ENCODE assay signal across 21 cellular contexts in genomic region chr5:177293819-177294581, GRCh38. TPM values are rescaled to one million over a fixed set of nuclear protein-coding genes. Genes with fewer than 3 reads are reported as not detected.
DNase-seq lines count a peak whose midpoint lies in the region; ATAC-seq and TF ChIP-seq lines count a peak whose summit lies in the region.
"Had no signal": no experiment of that assay in that cellular context is flagged by ENCODE, and none has a peak within 500 bp of the region (broad histone marks: within the 10 kb centered on the region; RNA-seq: fewer than 3 reads in every experiment).

No MANE protein-coding gene starts in this region.

- POLR2A ChIA-PET in CD8-positive, alpha-beta T cell (lab: Charles Lee), result interaction anchor here (0.5 to 1.0 kb wide), 2 partner anchors 158 to 181 kb away, joined by 3 read pairs; no protein-coding TSS in a partner anchor

- H3K9me3 Mint-ChIP-seq in activated T-cell treated with anti-CD3 and anti-CD28 coated beads, Interleukin-2, amount 50 U/mL, for 24 hours, result no peaks in the 10 kb centered on the region
- H3K9me3 Mint-ChIP-seq in activated T-cell treated with anti-CD3 and anti-CD28 coated beads, Interleukin-2, amount 50 U/mL, for 72 hours, result no peaks in the 10 kb centered on the region
- no peaks in the 10 kb centered on the region for H3K9me3 Mint-ChIP-seq in CD8-positive, alpha-beta T cell
- no peaks in the 10 kb centered on the region for H3K9me3 Mint-ChIP-seq in endodermal cell
- H3K9me3 Mint-ChIP-seq in stimulated activated effector memory CD8-positive, alpha-beta T cell treated with anti-CD3 and anti-CD28 coated beads, Interleukin-12 subunit alpha, Interleukin-12 subunit beta, amount 100 ng/mL, for 72 hours, result no peaks in the 10 kb centered on the region
- H3K9me3 Mint-ChIP-seq: GM23338 had no signal

- intact Hi-C loops in CD8-positive, alpha-beta T cell (cut with DNase I, micrococcal nuclease), result no loop called here
- intact Hi-C loops in ovary (cut with DNase I), result no loop called here

- peak overlapping the region; percentile 55 for H3K27ac Mint-ChIP-seq in activated T-cell treated with anti-CD3 and anti-CD28 coated beads, Interleukin-2, amount 50 U/mL, for 24 hours
- H3K27ac Mint-ChIP-seq in activated T-cell treated with anti-CD3 and anti-CD28 coated beads, Interleukin-2, amount 50 U/mL, for 72 hours, result no peak overlapping the region
- H3K27ac Mint-ChIP-seq in CD8-positive, alpha-beta T cell, result peak overlapping the region; percentile 67
- peak overlapping the region; percentile 55 for H3K27ac Mint-ChIP-seq in endodermal cell
- peak overlapping the region; percentile 93 for H3K27ac Mint-ChIP-seq in stimulated activated effector memory CD8-positive, alpha-beta T cell treated with anti-CD3 and anti-CD28 coated beads, Interleukin-12 subunit alpha, Interleukin-12 subunit beta, amount 100 ng/mL, for 72 hours
- H3K27ac Mint-ChIP-seq: GM23338 had no signal

- CTCF ChIA-PET in CD8-positive, alpha-beta T cell (lab: Charles Lee), result interaction anchor here (0.9 to 1.3 kb wide), 3 partner anchors 10 to 16 kb away, joined by 3 to 6 read pairs (median 4); partner anchors contain the start of genes PRELID1 and RAB24

- H3K4me3 ChIP-seq in CD8-positive, alpha-beta T cell (ENCODE audit: low read depth, low read length), result no peak overlapping the region
- H3K4me3 ChIP-seq in endodermal cell (ENCODE audit: low read length) (no peak overlapping the region), ovary (no peak overlapping the region)
- H3K4me3 ChIP-seq: GM23338, HAP-1, SJCRH30 had no signal

- no peaks in the 10 kb centered on the region for H3K27me3 Mint-ChIP-seq in activated T-cell treated with anti-CD3 and anti-CD28 coated beads, Interleukin-2, amount 50 U/mL, for 24 hours
- H3K27me3 Mint-ChIP-seq in activated T-cell treated with anti-CD3 and anti-CD28 coated beads, Interleukin-2, amount 50 U/mL, for 72 hours (ENCODE audit: low read depth), result no peaks in the 10 kb centered on the region
- H3K27me3 Mint-ChIP-seq in CD8-positive, alpha-beta T cell (ENCODE audit: low read depth), result no peaks in the 10 kb centered on the region
- H3K27me3 Mint-ChIP-seq in endodermal cell (ENCODE audit: insufficient read depth), result no peaks in the 10 kb centered on the region

- H3K9me3 ChIP-seq in CD8-positive, alpha-beta T cell (ENCODE audit: low read length), result no peaks in the 10 kb centered on the region
- no peaks in the 10 kb centered on the region for H3K9me3 ChIP-seq in endodermal cell (ENCODE audit: control insufficient read depth, low read length)
- H3K9me3 ChIP-seq in ovary, result no peaks in the 10 kb centered on the region
- H3K9me3 ChIP-seq: Caco-2, HAP-1, SJCRH30 had no signal

- H3K4me1 Mint-ChIP-seq in activated T-cell treated with anti-CD3 and anti-CD28 coated beads, Interleukin-2, amount 50 U/mL, for 24 hours (ENCODE audit: low read depth), result peaks cover 33% of the 10 kb centered on the region
- H3K4me1 Mint-ChIP-seq in activated T-cell treated with anti-CD3 and anti-CD28 coated beads, Interleukin-2, amount 50 U/mL, for 72 hours (ENCODE audit: low read depth), result peaks cover 29% of the 10 kb centered on the region
- peaks cover 22% of the 10 kb centered on the region for H3K4me1 Mint-ChIP-seq in CD8-positive, alpha-beta T cell (ENCODE audit: low read depth)
- peaks cover 31% of the 10 kb centered on the region for H3K4me1 Mint-ChIP-seq in endodermal cell
- H3K4me1 Mint-ChIP-seq in stimulated activated effector memory CD8-positive, alpha-beta T cell treated with anti-CD3 and anti-CD28 coated beads, Interleukin-12 subunit alpha, Interleukin-12 subunit beta, amount 100 ng/mL, for 72 hours, result peaks cover 29% of the 10 kb centered on the region

- TF ChIP-seq EP300 in ovary (IDR thresholded peaks at IDR 0.05), result no peak

- peaks cover 86% of the 10 kb centered on the region for H3K36me3 Mint-ChIP-seq in activated T-cell treated with anti-CD3 and anti-CD28 coated beads, Interleukin-2, amount 50 U/mL, for 24 hours (ENCODE audit: low read depth)
- peaks cover 5 to 27% of the 10 kb centered on the region in 2 donors for H3K36me3 Mint-ChIP-seq in activated T-cell treated with anti-CD3 and anti-CD28 coated beads, Interleukin-2, amount 50 U/mL, for 72 hours (ENCODE audit: insufficient read depth in 2 of 2)
- peaks cover 69% of the 10 kb centered on the region for H3K36me3 Mint-ChIP-seq in CD8-positive, alpha-beta T cell
- H3K36me3 Mint-ChIP-seq in endodermal cell (ENCODE audit: low read depth), result peaks cover 79% of the 10 kb centered on the region
- peaks cover 87% of the 10 kb centered on the region for H3K36me3 Mint-ChIP-seq in stimulated activated effector memory CD8-positive, alpha-beta T cell treated with anti-CD3 and anti-CD28 coated beads, Interleukin-12 subunit alpha, Interleukin-12 subunit beta, amount 100 ng/mL, for 72 hours

- H3K9ac ChIP-seq in endodermal cell (ENCODE audit: extremely low read depth, low read length, poor library complexity, severe bottlenecking), result no peak overlapping the region

- peaks cover 32% of the 10 kb centered on the region for H3K36me3 ChIP-seq in CD8-positive, alpha-beta T cell (ENCODE audit: insufficient read depth, low read length)
- H3K36me3 ChIP-seq in endodermal cell (ENCODE audit: control insufficient read depth, insufficient read depth, low read length), result peaks cover 92% of the 10 kb centered on the region
- no peaks in the 10 kb centered on the region for H3K36me3 ChIP-seq in ovary
- H3K36me3 ChIP-seq: SJCRH30 had no signal

- no peak for TF ChIP-seq POLR2A in ovary (IDR thresholded peaks at IDR 0.05)

- WGBS in endodermal cell (ENCODE audit: insufficient coverage in 1 of 2, insufficient read length in 1 of 2), 2 experiments, result 95 to 98% methylated on average over 10 to 12 of the region's 12 CpGs
- 91 to 96% (median 95%) methylated on average over 12 of the region's 12 CpGs for WGBS in ovary, 3 donors

- H3K27me3 ChIP-seq in CD8-positive, alpha-beta T cell (ENCODE audit: insufficient read depth, low read length), result no peaks in the 10 kb centered on the region
- H3K27me3 ChIP-seq in endodermal cell (ENCODE audit: control insufficient read depth, insufficient read depth, low read length, poor library complexity, severe bottlenecking), result no peaks in the 10 kb centered on the region
- no peaks in the 10 kb centered on the region for H3K27me3 ChIP-seq in ovary
- H3K27me3 ChIP-seq: SJCRH30 had no signal

- H3K4me3 Mint-ChIP-seq in activated T-cell treated with anti-CD3 and anti-CD28 coated beads, Interleukin-2, amount 50 U/mL, for 24 hours, result no peak overlapping the region
- no peak overlapping the region for H3K4me3 Mint-ChIP-seq in activated T-cell treated with anti-CD3 and anti-CD28 coated beads, Interleukin-2, amount 50 U/mL, for 72 hours
- no peak overlapping the region for H3K4me3 Mint-ChIP-seq in CD8-positive, alpha-beta T cell
- H3K4me3 Mint-ChIP-seq in endodermal cell, result no peak overlapping the region
- no peak overlapping the region for H3K4me3 Mint-ChIP-seq in stimulated activated effector memory CD8-positive, alpha-beta T cell treated with anti-CD3 and anti-CD28 coated beads, Interleukin-12 subunit alpha, Interleukin-12 subunit beta, amount 100 ng/mL, for 72 hours
- H3K4me3 Mint-ChIP-seq: GM23338 had no signal

- H3K4me1 ChIP-seq in CD8-positive, alpha-beta T cell (ENCODE audit: insufficient read depth, low read length), result peaks cover 21% of the 10 kb centered on the region
- no peaks in the 10 kb centered on the region for H3K4me1 ChIP-seq in endodermal cell (ENCODE audit: control insufficient read depth, insufficient read depth, low read length)
- no peaks in the 10 kb centered on the region for H3K4me1 ChIP-seq in ovary (ENCODE audit: insufficient read depth)
- H3K4me1 ChIP-seq: Caco-2, HAP-1 had no signal

- ATAC-seq in activated T-cell treated with anti-CD3 and anti-CD28 coated beads, Interleukin-2, amount 50 U/mL, for 72 hours (replicated peaks in 1 of 2), result no peak
- no peak for ATAC-seq in CD8-positive, alpha-beta T cell
- ATAC-seq in stimulated activated effector memory CD8-positive, alpha-beta T cell treated with anti-CD3 and anti-CD28 coated beads, Interleukin-12 subunit alpha, Interleukin-12 subunit beta, amount 100 ng/mL, for 72 hours, result no peak
- ATAC-seq in GM21360 (IDR thresholded peaks at IDR 0.05; ENCODE audit: unreplicated experiment), result no peak
- ATAC-seq: GM23338 had no signal

- H3K27ac ChIP-seq in CD8-positive, alpha-beta T cell (ENCODE audit: low read depth, low read length), result no peak overlapping the region
- H3K27ac ChIP-seq in endodermal cell (ENCODE audit: low read depth, low read length) (no peak overlapping the region), ovary (no peak overlapping the region)
- H3K27ac ChIP-seq: SJCRH30 had no signal

- TF ChIP-seq CTCF in CD8-positive, alpha-beta T cell (IDR thresholded peaks at IDR 0.05), result no peak
- TF ChIP-seq CTCF in endodermal cell (conservative IDR thresholded peaks at IDR 0.05) (no peak), ovary (IDR thresholded peaks at IDR 0.05) (no peak)

- DNase-seq in activated T-cell treated with anti-CD3 and anti-CD28 coated beads, Interleukin-2, amount 50 U/mL, for 24 hours, result no peak
- no peak for DNase-seq in activated T-cell treated with anti-CD3 and anti-CD28 coated beads, Interleukin-2, amount 50 U/mL, for 72 hours
- DNase-seq in CD8-positive, alpha-beta T cell, result no peak
- DNase-seq in endodermal cell (no peak), ovary (no peak)
- DNase-seq in stimulated activated effector memory CD8-positive, alpha-beta T cell treated with anti-CD3 and anti-CD28 coated beads, Interleukin-12 subunit alpha, Interleukin-12 subunit beta, amount 100 ng/mL, for 72 hours (ENCODE audit: low spot score in 2 of 2), result no peak
- DNase-seq in activated CD4-positive, CD25-positive, alpha-beta regulatory T cell treated with anti-CD3 and anti-CD28 coated beads, Interleukin-2, amount 50 U/mL, for 72 hours, result no peak
- DNase-seq: Caco-2, DMS 273 treated with DMSO at 0.1 percent for 48 hours, DMS79 treated with DMSO at 0.1 percent for 48 hours, KG1, NCI-H1092, NCI-H1436, NCI-H1930, NCI-H2227 treated with DMSO at 0.1 percent for 48 hours, NCI-H510A treated with DMSO at 0.1 percent for 48 hours, NCI-H748 treated with DMSO at 0.1 percent for 48 hours, SJCRH30 had no signal

RNA-seq across cellular contexts. Expression of gene RAB24, which starts 9.5 kb away (rescaled TPM):
- 10 to 100 TPM; 26.3 to 29.4 TPM for total RNA-seq in activated T-cell treated with anti-CD3 and anti-CD28 coated beads, Interleukin-2, amount 50 U/mL, for 72 hours
- total RNA-seq in CD8-positive, alpha-beta T cell, result 10 to 100 TPM; 14.1 to 19.8 TPM
- total RNA-seq in endodermal cell (10 to 100 TPM; 13.8 to 25.1 TPM), ovary (10 to 100 TPM; 23.3 to 40.4 (median 26.8) TPM)
- 18.1 TPM for polyA plus RNA-seq in endodermal cell (2013, experiment 1 of 2)
- polyA plus RNA-seq in endodermal cell (2013, experiment 2 of 2), result 16.1 TPM
- polyA plus RNA-seq in ovary, result 10 to 100 TPM; 17.0 to 40.4 TPM

RNA-seq across cellular contexts. Expression of gene PRELID1, which starts 9.6 kb away (rescaled TPM):
- total RNA-seq in activated T-cell treated with anti-CD3 and anti-CD28 coated beads, Interleukin-2, amount 50 U/mL, for 72 hours, result 100 to 1,000 TPM; 118 to 128 TPM
- total RNA-seq in CD8-positive, alpha-beta T cell, result 10 to 100 TPM; 15.5 to 23.7 TPM
- total RNA-seq in endodermal cell, result 100 to 1,000 TPM; 157 to 165 TPM
- polyA plus RNA-seq in endodermal cell (2013, experiment 1 of 2), result 147 TPM
- 149 TPM for polyA plus RNA-seq in endodermal cell (2013, experiment 2 of 2)
- total RNA-seq in ovary, result 10 to 100 TPM; 42.8 to 96.8 (median 74.6) TPM
- polyA plus RNA-seq in ovary, result 10 to 100 TPM; 65.0 to 77.6 TPM

RNA-seq across cellular contexts. Expression of gene MXD3, which starts 17.7 kb away (rescaled TPM):
- total RNA-seq in activated T-cell treated with anti-CD3 and anti-CD28 coated beads, Interleukin-2, amount 50 U/mL, for 72 hours, result 10 to 100 TPM; 44.2 to 61.1 TPM
- total RNA-seq in CD8-positive, alpha-beta T cell, result 1 to 10 TPM; 6.2 to 8.5 TPM
- total RNA-seq in endodermal cell (10 to 100 TPM; 14.2 to 20.4 TPM), ovary (1 to 10 TPM; 3.2 to 9.8 (median 6.2) TPM)
- 49.5 TPM for polyA plus RNA-seq in endodermal cell (2013, experiment 1 of 2)
- 49.8 TPM for polyA plus RNA-seq in endodermal cell (2013, experiment 2 of 2)
- 1 to 10 TPM in 1 of 2 donors, under 1 TPM in 1; 0.30 to 6.0 TPM for polyA plus RNA-seq in ovary

RNA-seq across cellular contexts. Expression of gene LMAN2, which starts 57.5 kb away (rescaled TPM):
- total RNA-seq in activated T-cell treated with anti-CD3 and anti-CD28 coated beads, Interleukin-2, amount 50 U/mL, for 72 hours, result 100 to 1,000 TPM; 115 to 124 TPM
- total RNA-seq in CD8-positive, alpha-beta T cell, result 10 to 100 TPM; 49.0 to 61.4 TPM
- 100 to 1,000 TPM; 119 to 128 TPM for total RNA-seq in endodermal cell
- polyA plus RNA-seq in endodermal cell (2013, experiment 1 of 2), result 116 TPM
- 116 TPM for polyA plus RNA-seq in endodermal cell (2013, experiment 2 of 2)
- 100 to 1,000 TPM in 2 of 7 donors, 10 to 100 TPM in 5; 63.5 to 154 (median 93.5) TPM for total RNA-seq in ovary
- polyA plus RNA-seq in ovary, result 100 to 1,000 TPM in 1 of 2 donors, 10 to 100 TPM in 1; 85.0 to 142 TPM
